3 cellular contexts compared by ENCODE assay signal in genomic region chr1:29861446-29861845, GRCh38.
"Had no signal": no experiment of that assay in that cellular context is flagged by ENCODE, and none has a peak within 500 bp of the region (broad histone marks: within the 10 kb centered on the region; RNA-seq: fewer than 3 reads in every experiment).

No MANE protein-coding gene starts in this region.

- H3K4me3 ChIP-seq: GM12878 had no signal

- DNase-seq: GDM1, GF-D8 had no signal

- ATAC-seq: GM12878 had no signal
